Comparison of ENCODE assay signal across 17 cellular contexts in genomic region chr2:200679157-200679934, GRCh38.
DNase-seq lines count a peak whose midpoint lies in the region; ATAC-seq, FAIRE-seq and TF ChIP-seq lines count a peak whose summit lies in the region.
"Had no signal": no experiment of that assay in that cellular context is flagged by ENCODE, and none has a peak within 500 bp of the region (broad histone marks: within the 10 kb centered on the region; RNA-seq: fewer than 3 reads in every experiment).

No MANE protein-coding gene starts in this region.

- H4K8ac ChIP-seq in mesendoderm (ENCODE audit: low read depth, low read length): no peak overlapping the region

- H3K79me1 ChIP-seq in mesendoderm (ENCODE audit: low read length): no peaks in the 10 kb centered on the region

- no CpG with 5 or more reads among the region's 10 CpGs for WGBS in mesendoderm (ENCODE audit: extremely low coverage, insufficient coverage, low lambda C conversion rate)

- DNase-seq in HTR-8/SVneo (ENCODE audit: insufficient read length, low spot score) (peak; percentile 38), breast epithelium (ENCODE audit: low spot score in 2 of 2) (peak in 1 of 2 donors; percentile 25), mesendoderm (peak; percentile 43), A172 (ENCODE audit: low spot score) (no peak), Peyer's patch (no peak), NCI-H526 treated with DMSO at 0.1 percent for 48 hours (lab: John Stamatoyannopoulos, UW) (no peak)
- DNase-seq: NCI-H1092, NCI-H1694, NCI-H748 treated with DMSO at 0.1 percent for 48 hours had no signal

- no peak overlapping the region for H3K9ac ChIP-seq in mesendoderm (ENCODE audit: low read length)
- H3K9ac ChIP-seq: BLaER1 treated with 17β-estradiol and CSF1 and Interleukin-3, amounts not matched to agents 10 nM and 100 nM had no signal

- H3K4me3 ChIP-seq in breast epithelium: no peak overlapping the region
- no peak overlapping the region for H3K4me3 ChIP-seq in mesendoderm (ENCODE audit: low read length)
- no peak overlapping the region for H3K4me3 ChIP-seq in Peyer's patch
- H3K4me3 ChIP-seq: BLaER1 treated with 17β-estradiol and CSF1 and Interleukin-3, amounts not matched to agents 10 nM and 100 nM; GM12878; GM23338; K562 had no signal

- H3K23ac ChIP-seq in mesendoderm (ENCODE audit: low read length): no peak overlapping the region

- no peak for FAIRE-seq in HTR-8/SVneo (lab: Jason Lieb, UNC)
- FAIRE-seq: GM12878, GM19239, K562, RCC 7860 had no signal

- H3K4me1 ChIP-seq in breast epithelium (peaks cover 4 to 20% of the 10 kb centered on the region in 2 donors), mesendoderm (ENCODE audit: control insufficient read depth, low read depth, low read length) (no peaks in the 10 kb centered on the region), Peyer's patch (no peaks in the 10 kb centered on the region)
- H3K4me1 ChIP-seq: BLaER1 treated with 17β-estradiol and CSF1 and Interleukin-3, amounts not matched to agents 10 nM and 100 nM had no signal

- H3K27ac ChIP-seq in C4-2B (peak overlapping the region; percentile 42), breast epithelium (peak overlapping the region; percentile 61 to 70), mesendoderm (ENCODE audit: low read depth, low read length) (no peak overlapping the region), Peyer's patch (no peak overlapping the region)
- H3K27ac ChIP-seq: BLaER1 treated with 17β-estradiol and CSF1 and Interleukin-3, amounts not matched to agents 10 nM and 100 nM had no signal

- TF ChIP-seq POLR2A in breast epithelium (IDR thresholded peaks at IDR 0.05) (no peak), Peyer's patch (IDR thresholded peaks at IDR 0.05) (no peak)

- intact Hi-C loops in breast epithelium (cut with DNase I; ENCODE audit: low total_unique reads): no loop called here

- no peak overlapping the region for H3K4me2 ChIP-seq in mesendoderm (ENCODE audit: low read length)
- H3K4me2 ChIP-seq: BLaER1 treated with 17β-estradiol and CSF1 and Interleukin-3, amounts not matched to agents 10 nM and 100 nM; GM23338 had no signal

- H3K79me2 ChIP-seq in mesendoderm (ENCODE audit: control insufficient read depth, insufficient read depth, low read length): no peaks in the 10 kb centered on the region

- no peak overlapping the region for H3K4ac ChIP-seq in mesendoderm (ENCODE audit: low read depth, low read length)

- H3K18ac ChIP-seq in mesendoderm (ENCODE audit: low read length): no peak overlapping the region

- TF ChIP-seq CTCF in C4-2B (conservative IDR thresholded peaks at IDR 0.05): no peak
- no peak for TF ChIP-seq CTCF in breast epithelium (IDR thresholded peaks at IDR 0.05)
- no peak for TF ChIP-seq CTCF in Peyer's patch (IDR thresholded peaks at IDR 0.05)

- H3K27me3 ChIP-seq in breast epithelium (no peaks in the 10 kb centered on the region), mesendoderm (ENCODE audit: insufficient read depth, low read length, poor library complexity) (no peaks in the 10 kb centered on the region), Peyer's patch (no peaks in the 10 kb centered on the region)
- H3K27me3 ChIP-seq: BLaER1 treated with 17β-estradiol and CSF1 and Interleukin-3, amounts not matched to agents 10 nM and 100 nM had no signal

- H2BK120ac ChIP-seq in mesendoderm (ENCODE audit: low read depth, low read length): no peak overlapping the region

- no peak overlapping the region for H2BK5ac ChIP-seq in mesendoderm (ENCODE audit: low read length)

- H3K9me3 ChIP-seq in breast epithelium: no peaks in the 10 kb centered on the region
- no peaks in the 10 kb centered on the region for H3K9me3 ChIP-seq in Peyer's patch
- H3K9me3 ChIP-seq: BLaER1 treated with 17β-estradiol and CSF1 and Interleukin-3, amounts not matched to agents 10 nM and 100 nM had no signal

- H2BK15ac ChIP-seq in mesendoderm (replicated peaks; ENCODE audit: low read depth): no peak overlapping the region

- H3K36me3 ChIP-seq in breast epithelium (no peaks in the 10 kb centered on the region), mesendoderm (ENCODE audit: control insufficient read depth, insufficient read depth, low read length) (no peaks in the 10 kb centered on the region), Peyer's patch (no peaks in the 10 kb centered on the region)
- H3K36me3 ChIP-seq: BLaER1 treated with 17β-estradiol and CSF1 and Interleukin-3, amounts not matched to agents 10 nM and 100 nM had no signal

- no peak overlapping the region for H2AK5ac ChIP-seq in mesendoderm (ENCODE audit: low read length)

- ATAC-seq in GM21423 (IDR thresholded peaks at IDR 0.05; ENCODE audit: unreplicated experiment): no peak
- ATAC-seq: GM12878, GM23338, K562 had no signal

- no peak overlapping the region for H4K5ac ChIP-seq in mesendoderm (ENCODE audit: low read length)

- H3K56ac ChIP-seq in mesendoderm (ENCODE audit: low read length): no peak overlapping the region

Comparison
In these comparisons a context has a peak if more than half of its experiments do, and no peak if none do; other contexts are left out.
1. H3K27ac ChIP-seq: peak in C4-2B (single experiment) and breast epithelium (2 of 2); none in mesendoderm (single experiment) and Peyer's patch (0 of 4).
2. DNase-seq: peak in HTR-8/SVneo (single experiment) and mesendoderm (single experiment); none in A172 (single experiment), Peyer's patch (0 of 3) and NCI-H526 treated with DMSO at 0.1 percent for 48 hours (single experiment).